Comparison of ENCODE assay signal across 1 cellular context in the genomic region with DNA sequence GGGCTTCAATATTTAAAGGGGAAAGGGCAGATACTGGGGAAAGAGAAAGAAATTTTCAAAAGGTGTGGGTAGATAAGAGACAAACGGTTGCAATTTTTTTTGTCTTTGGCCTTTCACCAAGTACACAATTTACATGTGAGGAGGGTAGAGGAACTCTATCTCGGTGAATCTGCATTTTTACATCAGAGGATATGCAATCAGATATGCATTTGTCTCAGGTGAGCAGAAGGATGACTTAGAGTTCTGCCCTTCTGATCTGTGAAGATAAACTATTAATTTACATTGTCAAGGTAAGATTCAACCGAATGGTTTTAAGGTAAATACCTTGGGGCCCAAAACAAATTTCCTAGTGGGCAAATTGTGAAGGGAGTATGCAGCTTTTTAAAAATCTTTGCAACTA.
TF ChIP-seq lines count a peak whose summit lies in the region.

No MANE protein-coding gene starts in this region.

TF ChIP-seq in GM23338, 12 proteins besides CTCF, POLR2A, EP300 and RAD21 (continued from another document):
- TF ChIP-seq, protein P1, sequence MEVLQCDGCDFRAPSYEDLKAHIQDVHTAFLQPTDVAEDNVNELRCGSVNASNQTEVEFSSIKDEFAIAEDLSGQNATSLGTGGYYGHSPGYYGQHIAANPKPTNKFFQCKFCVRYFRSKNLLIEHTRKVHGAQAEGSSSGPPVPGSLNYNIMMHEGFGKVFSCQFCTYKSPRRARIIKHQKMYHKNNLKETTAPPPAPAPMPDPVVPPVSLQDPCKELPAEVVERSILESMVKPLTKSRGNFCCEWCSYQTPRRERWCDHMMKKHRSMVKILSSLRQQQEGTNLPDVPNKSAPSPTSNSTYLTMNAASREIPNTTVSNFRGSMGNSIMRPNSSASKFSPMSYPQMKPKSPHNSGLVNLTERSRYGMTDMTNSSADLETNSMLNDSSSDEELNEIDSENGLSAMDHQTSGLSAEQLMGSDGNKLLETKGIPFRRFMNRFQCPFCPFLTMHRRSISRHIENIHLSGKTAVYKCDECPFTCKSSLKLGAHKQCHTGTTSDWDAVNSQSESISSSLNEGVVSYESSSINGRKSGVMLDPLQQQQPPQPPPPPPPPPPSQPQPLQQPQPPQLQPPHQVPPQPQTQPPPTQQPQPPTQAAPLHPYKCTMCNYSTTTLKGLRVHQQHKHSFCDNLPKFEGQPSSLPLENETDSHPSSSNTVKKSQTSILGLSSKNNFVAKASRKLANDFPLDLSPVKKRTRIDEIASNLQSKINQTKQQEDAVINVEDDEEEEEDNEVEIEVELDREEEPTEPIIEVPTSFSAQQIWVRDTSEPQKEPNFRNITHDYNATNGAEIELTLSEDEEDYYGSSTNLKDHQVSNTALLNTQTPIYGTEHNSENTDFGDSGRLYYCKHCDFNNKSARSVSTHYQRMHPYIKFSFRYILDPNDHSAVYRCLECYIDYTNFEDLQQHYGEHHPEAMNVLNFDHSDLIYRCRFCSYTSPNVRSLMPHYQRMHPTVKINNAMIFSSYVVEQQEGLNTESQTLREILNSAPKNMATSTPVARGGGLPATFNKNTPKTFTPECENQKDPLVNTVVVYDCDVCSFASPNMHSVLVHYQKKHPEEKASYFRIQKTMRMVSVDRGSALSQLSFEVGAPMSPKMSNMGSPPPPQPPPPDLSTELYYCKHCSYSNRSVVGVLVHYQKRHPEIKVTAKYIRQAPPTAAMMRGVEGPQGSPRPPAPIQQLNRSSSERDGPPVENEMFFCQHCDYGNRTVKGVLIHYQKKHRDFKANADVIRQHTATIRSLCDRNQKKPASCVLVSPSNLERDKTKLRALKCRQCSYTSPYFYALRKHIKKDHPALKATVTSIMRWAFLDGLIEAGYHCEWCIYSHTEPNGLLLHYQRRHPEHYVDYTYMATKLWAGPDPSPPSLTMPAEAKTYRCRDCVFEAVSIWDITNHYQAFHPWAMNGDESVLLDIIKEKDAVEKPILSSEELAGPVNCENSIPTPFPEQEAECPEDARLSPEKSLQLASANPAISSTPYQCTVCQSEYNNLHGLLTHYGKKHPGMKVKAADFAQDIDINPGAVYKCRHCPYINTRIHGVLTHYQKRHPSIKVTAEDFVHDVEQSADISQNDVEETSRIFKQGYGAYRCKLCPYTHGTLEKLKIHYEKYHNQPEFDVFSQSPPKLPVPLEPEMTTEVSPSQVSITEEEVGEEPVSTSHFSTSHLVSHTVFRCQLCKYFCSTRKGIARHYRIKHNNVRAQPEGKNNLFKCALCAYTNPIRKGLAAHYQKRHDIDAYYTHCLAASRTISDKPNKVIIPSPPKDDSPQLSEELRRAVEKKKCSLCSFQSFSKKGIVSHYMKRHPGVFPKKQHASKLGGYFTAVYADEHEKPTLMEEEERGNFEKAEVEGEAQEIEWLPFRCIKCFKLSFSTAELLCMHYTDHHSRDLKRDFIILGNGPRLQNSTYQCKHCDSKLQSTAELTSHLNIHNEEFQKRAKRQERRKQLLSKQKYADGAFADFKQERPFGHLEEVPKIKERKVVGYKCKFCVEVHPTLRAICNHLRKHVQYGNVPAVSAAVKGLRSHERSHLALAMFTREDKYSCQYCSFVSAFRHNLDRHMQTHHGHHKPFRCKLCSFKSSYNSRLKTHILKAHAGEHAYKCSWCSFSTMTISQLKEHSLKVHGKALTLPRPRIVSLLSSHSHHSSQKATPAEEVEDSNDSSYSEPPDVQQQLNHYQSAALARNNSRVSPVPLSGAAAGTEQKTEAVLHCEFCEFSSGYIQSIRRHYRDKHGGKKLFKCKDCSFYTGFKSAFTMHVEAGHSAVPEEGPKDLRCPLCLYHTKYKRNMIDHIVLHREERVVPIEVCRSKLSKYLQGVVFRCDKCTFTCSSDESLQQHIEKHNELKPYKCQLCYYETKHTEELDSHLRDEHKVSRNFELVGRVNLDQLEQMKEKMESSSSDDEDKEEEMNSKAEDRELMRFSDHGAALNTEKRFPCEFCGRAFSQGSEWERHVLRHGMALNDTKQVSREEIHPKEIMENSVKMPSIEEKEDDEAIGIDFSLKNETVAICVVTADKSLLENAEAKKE (CRISPR knock-in tag; IDR thresholded peaks at IDR 0.05): no peak
- TF ChIP-seq, protein P2, sequence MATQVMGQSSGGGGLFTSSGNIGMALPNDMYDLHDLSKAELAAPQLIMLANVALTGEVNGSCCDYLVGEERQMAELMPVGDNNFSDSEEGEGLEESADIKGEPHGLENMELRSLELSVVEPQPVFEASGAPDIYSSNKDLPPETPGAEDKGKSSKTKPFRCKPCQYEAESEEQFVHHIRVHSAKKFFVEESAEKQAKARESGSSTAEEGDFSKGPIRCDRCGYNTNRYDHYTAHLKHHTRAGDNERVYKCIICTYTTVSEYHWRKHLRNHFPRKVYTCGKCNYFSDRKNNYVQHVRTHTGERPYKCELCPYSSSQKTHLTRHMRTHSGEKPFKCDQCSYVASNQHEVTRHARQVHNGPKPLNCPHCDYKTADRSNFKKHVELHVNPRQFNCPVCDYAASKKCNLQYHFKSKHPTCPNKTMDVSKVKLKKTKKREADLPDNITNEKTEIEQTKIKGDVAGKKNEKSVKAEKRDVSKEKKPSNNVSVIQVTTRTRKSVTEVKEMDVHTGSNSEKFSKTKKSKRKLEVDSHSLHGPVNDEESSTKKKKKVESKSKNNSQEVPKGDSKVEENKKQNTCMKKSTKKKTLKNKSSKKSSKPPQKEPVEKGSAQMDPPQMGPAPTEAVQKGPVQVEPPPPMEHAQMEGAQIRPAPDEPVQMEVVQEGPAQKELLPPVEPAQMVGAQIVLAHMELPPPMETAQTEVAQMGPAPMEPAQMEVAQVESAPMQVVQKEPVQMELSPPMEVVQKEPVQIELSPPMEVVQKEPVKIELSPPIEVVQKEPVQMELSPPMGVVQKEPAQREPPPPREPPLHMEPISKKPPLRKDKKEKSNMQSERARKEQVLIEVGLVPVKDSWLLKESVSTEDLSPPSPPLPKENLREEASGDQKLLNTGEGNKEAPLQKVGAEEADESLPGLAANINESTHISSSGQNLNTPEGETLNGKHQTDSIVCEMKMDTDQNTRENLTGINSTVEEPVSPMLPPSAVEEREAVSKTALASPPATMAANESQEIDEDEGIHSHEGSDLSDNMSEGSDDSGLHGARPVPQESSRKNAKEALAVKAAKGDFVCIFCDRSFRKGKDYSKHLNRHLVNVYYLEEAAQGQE (IDR thresholded peaks at IDR 0.05; ENCODE audit: unreplicated experiment): no peak
